1 cellular context compared by ENCODE assay signal in genomic region chr9:86097510-86098224, GRCh38.
TF ChIP-seq lines count a peak whose summit lies in the region.

No MANE protein-coding gene starts in this region.

TF ChIP-seq in HepG2, 621 proteins besides CTCF, POLR2A, EP300 and RAD21 (continued from another document):
- TF ChIP-seq TRIM22 (IDR thresholded peaks at IDR 0.05) (no peak), PAXIP1 (CRISPR knock-in tag; conservative IDR thresholded peaks at IDR 0.05) (no peak), GFI1 (CRISPR knock-in tag; IDR thresholded peaks at IDR 0.05; ENCODE audit: borderline replicate concordance) (no peak), CSRNP2 (CRISPR knock-in tag; conservative IDR thresholded peaks at IDR 0.05; ENCODE audit: low read depth) (no peak), ZNF510 (CRISPR knock-in tag; IDR thresholded peaks at IDR 0.05; ENCODE audit: low read depth) (no peak)
